In genomic region chr15:80801891-80802680, GRCh38 we compare ENCODE assay signal across 22 cellular contexts. TPM values are rescaled to one million over a fixed set of nuclear protein-coding genes. Genes with fewer than 3 reads are reported as not detected.
DNase-seq lines count a peak whose midpoint lies in the region; ATAC-seq, FAIRE-seq and TF ChIP-seq lines count a peak whose summit lies in the region.
"Had no signal": no experiment of that assay in that cellular context is flagged by ENCODE, and none has a peak within 500 bp of the region (broad histone marks: within the 10 kb centered on the region; RNA-seq: fewer than 3 reads in every experiment).

No MANE protein-coding gene starts in this region.

- ATAC-seq in GM21723 (IDR thresholded peaks at IDR 0.05; ENCODE audit: unreplicated experiment) = no peak
- ATAC-seq: HepG2, T-helper 17 cell had no signal

- H3K4me1 ChIP-seq in osteoblast (ENCODE audit: insufficient read depth, low read length) = peaks cover 7% of the 10 kb centered on the region
- no peaks in the 10 kb centered on the region for H3K4me1 ChIP-seq in vagina
- H3K4me1 ChIP-seq: neural progenitor cell had no signal

- H3K36me3 ChIP-seq in bronchial epithelial cell (ENCODE audit: control insufficient read depth, insufficient read depth, low read length) = no peaks in the 10 kb centered on the region
- peaks cover 93% of the 10 kb centered on the region for H3K36me3 ChIP-seq in osteoblast (ENCODE audit: insufficient read depth, low read length)
- H3K36me3 ChIP-seq in vagina = no peaks in the 10 kb centered on the region
- H3K36me3 ChIP-seq: neural progenitor cell, suprapubic skin had no signal

- peaks cover 41% of the 10 kb centered on the region for H4K20me1 ChIP-seq in osteoblast (ENCODE audit: insufficient read depth, low read length)

- no peak overlapping the region for H3K4me2 ChIP-seq in osteoblast (ENCODE audit: insufficient read depth, low read length)
- H3K4me2 ChIP-seq: neural progenitor cell had no signal

- H3K27ac ChIP-seq in osteoblast (ENCODE audit: low read depth, low read length) (peak overlapping the region; percentile 42), vagina (no peak overlapping the region)
- H3K27ac ChIP-seq: neural progenitor cell, RWPE1, suprapubic skin had no signal

- no peak overlapping the region for H3K4me3 Mint-ChIP-seq in activated T-helper 2 cell treated with anti-CD3 and anti-CD28 coated beads, Interferon-gamma antibody, Interleukin-2, Interleukin-4, amounts not matched to agents 10 μg/mL and 5 μg/mL and 100 μg/mL, durations not matched to agents 14 hours and 24 hours and 36 hours (ENCODE audit: low read depth)
- H3K4me3 Mint-ChIP-seq: activated naive CD4-positive, alpha-beta T cell treated with anti-CD3 and anti-CD28 coated beads, Interleukin-2, amount 10 ng/mL, durations not matched to agents 7 days and 5 days; brain; neural progenitor cell; T-helper 17 cell had no signal

- no peak for TF ChIP-seq CTCF in bronchial epithelial cell (IDR thresholded peaks at IDR 0.05; ENCODE audit: insufficient read depth, low read length, severe bottlenecking)
- TF ChIP-seq CTCF in osteoblast (IDR thresholded peaks at IDR 0.05; ENCODE audit: extremely low read depth, low read depth, low read length) = no peak
- no peak for TF ChIP-seq CTCF in vagina (IDR thresholded peaks at IDR 0.05)

- peaks cover 14% of the 10 kb centered on the region for H3K9me3 Mint-ChIP-seq in activated T-helper 2 cell treated with anti-CD3 and anti-CD28 coated beads, Interferon-gamma antibody, Interleukin-2, Interleukin-4, amounts not matched to agents 10 μg/mL and 5 μg/mL and 100 μg/mL, durations not matched to agents 14 hours and 24 hours and 36 hours
- H3K9me3 Mint-ChIP-seq: activated naive CD4-positive, alpha-beta T cell treated with anti-CD3 and anti-CD28 coated beads, Interleukin-2, amount 10 ng/mL, durations not matched to agents 7 days and 5 days; brain; neural progenitor cell had no signal

- H3K9me3 ChIP-seq in osteoblast (ENCODE audit: low read depth, low read length) (no peaks in the 10 kb centered on the region), vagina (no peaks in the 10 kb centered on the region)
- H3K9me3 ChIP-seq: suprapubic skin had no signal

- no peak for FAIRE-seq in bronchial epithelial cell (lab: Jason Lieb, UNC)
- FAIRE-seq: H1, HepG2 had no signal

- H3K27ac Mint-ChIP-seq in activated T-helper 2 cell treated with anti-CD3 and anti-CD28 coated beads, Interferon-gamma antibody, Interleukin-2, Interleukin-4, amounts not matched to agents 10 μg/mL and 5 μg/mL and 100 μg/mL, durations not matched to agents 14 hours and 24 hours and 36 hours = no peak overlapping the region
- H3K27ac Mint-ChIP-seq: activated naive CD4-positive, alpha-beta T cell treated with anti-CD3 and anti-CD28 coated beads, Interleukin-2, amount 10 ng/mL, durations not matched to agents 7 days and 5 days; brain; neural progenitor cell; T-helper 17 cell had no signal

- no peak overlapping the region for H3K4me3 ChIP-seq in bronchial epithelial cell (ENCODE audit: low read depth, low read length)
- no peak overlapping the region for H3K4me3 ChIP-seq in osteoblast (ENCODE audit: insufficient read depth, low read length)
- H3K4me3 ChIP-seq in vagina = no peak overlapping the region
- H3K4me3 ChIP-seq: lung, neural progenitor cell, suprapubic skin had no signal

- peaks cover 37% of the 10 kb centered on the region for H3K4me1 Mint-ChIP-seq in activated T-helper 2 cell treated with anti-CD3 and anti-CD28 coated beads, Interferon-gamma antibody, Interleukin-2, Interleukin-4, amounts not matched to agents 10 μg/mL and 5 μg/mL and 100 μg/mL, durations not matched to agents 14 hours and 24 hours and 36 hours (ENCODE audit: low read depth)
- H3K4me1 Mint-ChIP-seq: brain, neural progenitor cell had no signal

- DNase-seq in ELR (ENCODE audit: low read depth) (peak; percentile 37), NCI-H524 (lab: John Stamatoyannopoulos, UW) (peak; percentile 20 to 73), bronchial epithelial cell (ENCODE audit: low read depth) (peak; percentile 55), osteoblast (ENCODE audit: insufficient read length, low spot score, missing footprints) (peak; percentile 91), vagina (ENCODE audit: extremely low spot score in 2 of 2) (no peak), NCI-H1092 (lab: John Stamatoyannopoulos, UW) (no peak)
- DNase-seq in activated T-helper 2 cell treated with anti-CD3 and anti-CD28 coated beads, Interferon-gamma antibody, Interleukin-2, Interleukin-4, amounts not matched to agents 10 μg/mL and 5 μg/mL and 100 μg/mL, durations not matched to agents 14 hours and 24 hours and 36 hours (ENCODE audit: low spot score) = no peak
- DNase-seq: activated CD4-positive, alpha-beta T cell treated with anti-CD3 and anti-CD28 coated beads for 4 hours; activated naive CD4-positive, alpha-beta T cell treated with anti-CD3 and anti-CD28 coated beads, Interleukin-2, amount 10 ng/mL, durations not matched to agents 7 days and 5 days; DMS53; effector memory CD4-positive, alpha-beta T cell; foreskin fibroblast; stimulated activated CD4-positive, alpha-beta T cell treated with anti-CD3 and anti-CD28 coated beads, Interleukin-1b, Interleukin-23, amount 100 ng/mL, for 48 hours; T-helper 17 cell had no signal

- no peak overlapping the region for H2AFZ ChIP-seq in osteoblast (ENCODE audit: low read length)
- H2AFZ ChIP-seq: neural progenitor cell had no signal

- intact Hi-C loops in activated T-helper 2 cell treated with anti-CD3 and anti-CD28 coated beads, Interferon-gamma antibody, Interleukin-2, Interleukin-4, amounts not matched to agents 10 μg/mL and 5 μg/mL and 100 μg/mL, durations not matched to agents 14 hours and 24 hours and 36 hours (cut with micrococcal nuclease) = loop anchor here (5.0 to 10.0 kb wide), 3 partner anchors 107 to 493 kb away; partner anchors contain the start of gene ABHD17C
- intact Hi-C loops in vagina (cut with DNase I) = no loop called here

- H3K27me3 ChIP-seq in bronchial epithelial cell (ENCODE audit: control insufficient read depth, insufficient read depth, low read length) = no peaks in the 10 kb centered on the region
- H3K27me3 ChIP-seq in osteoblast (ENCODE audit: insufficient read depth, low read length) = no peaks in the 10 kb centered on the region
- no peaks in the 10 kb centered on the region for H3K27me3 ChIP-seq in vagina
- H3K27me3 ChIP-seq: neural progenitor cell, suprapubic skin had no signal

- peaks cover 15% of the 10 kb centered on the region for H3K36me3 Mint-ChIP-seq in activated T-helper 2 cell treated with anti-CD3 and anti-CD28 coated beads, Interferon-gamma antibody, Interleukin-2, Interleukin-4, amounts not matched to agents 10 μg/mL and 5 μg/mL and 100 μg/mL, durations not matched to agents 14 hours and 24 hours and 36 hours (ENCODE audit: low read depth)
- H3K36me3 Mint-ChIP-seq: activated naive CD4-positive, alpha-beta T cell treated with anti-CD3 and anti-CD28 coated beads, Interleukin-2, amount 10 ng/mL, durations not matched to agents 7 days and 5 days; brain; neural progenitor cell had no signal

- H3K79me2 ChIP-seq in osteoblast (ENCODE audit: insufficient read depth, low read length) = no peaks in the 10 kb centered on the region

- no peak for TF ChIP-seq POLR2A in vagina (IDR thresholded peaks at IDR 0.05)

- H3K27me3 Mint-ChIP-seq in activated T-helper 2 cell treated with anti-CD3 and anti-CD28 coated beads, Interferon-gamma antibody, Interleukin-2, Interleukin-4, amounts not matched to agents 10 μg/mL and 5 μg/mL and 100 μg/mL, durations not matched to agents 14 hours and 24 hours and 36 hours (ENCODE audit: low read depth) = no peaks in the 10 kb centered on the region
- H3K27me3 Mint-ChIP-seq: brain had no signal

RNA-seq across cellular contexts. Expression of gene CEMIP, which starts 22.9 kb away (rescaled TPM):
- total RNA-seq in bronchial epithelial cell (2.9 and 5.3 TPM in 2 replicates), osteoblast (579 and 687 TPM in 2 replicates), vagina (0.74 TPM)
- total RNA-seq in activated T-helper 2 cell treated with anti-CD3 and anti-CD28 coated beads, Interferon-gamma antibody, Interleukin-2, Interleukin-4, amounts not matched to agents 10 μg/mL and 5 μg/mL and 100 μg/mL, durations not matched to agents 14 hours and 24 hours and 36 hours = 0.30 TPM in 1 of 2 replicates, not detected in the other

Comparison
In these comparisons a context has a peak if more than half of its experiments do, and no peak if none do; other contexts are left out.
1. DNase-seq: peak in ELR (single experiment), NCI-H524 (2 of 2), bronchial epithelial cell (single experiment) and osteoblast (single experiment); none in activated T-helper 2 cell treated with anti-CD3 and anti-CD28 coated beads, Interferon-gamma antibody, Interleukin-2, Interleukin-4, amounts not matched to agents 10 μg/mL and 5 μg/mL and 100 μg/mL, durations not matched to agents 14 hours and 24 hours and 36 hours (single experiment), vagina (0 of 2) and NCI-H1092 (single experiment).
2. RNA of gene CEMIP, which starts 22.9 kb away (total RNA-seq): 579 to 687 TPM in osteoblast; 2.9 to 5.3 TPM in bronchial epithelial cell, 0.74 TPM in vagina (single experiment) and 0.30 TPM in activated T-helper 2 cell treated with anti-CD3 and anti-CD28 coated beads, Interferon-gamma antibody, Interleukin-2, Interleukin-4, amounts not matched to agents 10 μg/mL and 5 μg/mL and 100 μg/mL, durations not matched to agents 14 hours and 24 hours and 36 hours; every median in the first group is over 10 times any median in the second.